1 cellular context compared by ENCODE assay signal in the genomic region with DNA sequence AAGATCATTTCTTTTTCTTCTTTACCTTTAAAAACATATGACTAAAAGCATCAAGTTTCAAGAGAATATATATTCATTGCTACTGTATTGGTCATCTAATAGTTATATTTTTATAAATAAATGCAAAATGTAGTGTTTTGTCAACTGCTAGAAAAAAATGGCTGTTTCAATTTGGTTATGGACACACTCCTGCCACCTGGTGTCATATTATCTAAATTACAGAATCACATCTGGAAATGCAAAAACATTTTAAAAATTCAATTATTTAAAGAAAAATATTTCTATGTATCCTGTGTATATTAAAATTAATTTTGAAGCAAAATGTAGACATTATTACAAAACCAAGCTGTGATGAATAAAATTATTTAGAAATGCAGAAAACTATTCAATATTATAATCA.
TF ChIP-seq lines count a peak whose summit lies in the region.

No MANE protein-coding gene starts in this region.

TF ChIP-seq in GM12878, 131 proteins besides CTCF, POLR2A, EP300 and RAD21 (continued from another document):
- no peak for TF ChIP-seq DPF2 (IDR thresholded peaks at IDR 0.05)
